ENCODE assay signal across 21 cellular contexts in the genomic region with DNA sequence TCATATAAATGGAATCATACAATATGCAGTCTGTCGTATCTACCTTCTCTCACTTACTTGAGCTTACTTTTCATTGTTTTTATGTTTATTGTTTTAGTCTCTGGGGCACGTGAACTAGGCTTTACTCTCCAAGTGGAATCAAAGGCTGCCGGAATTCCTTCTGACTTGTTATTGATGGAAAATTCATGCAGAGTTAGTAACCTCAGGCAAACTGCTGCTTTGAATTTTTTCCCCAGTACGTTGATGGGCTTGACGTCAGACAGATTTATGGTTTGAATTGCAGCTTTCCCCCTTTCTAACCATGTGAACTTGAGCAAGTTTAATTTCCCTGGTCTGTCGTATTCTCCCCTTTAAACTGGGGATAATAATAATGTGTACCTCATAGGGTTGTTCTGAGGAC.
DNase-seq lines count a peak whose midpoint lies in the region; ATAC-seq and TF ChIP-seq lines count a peak whose summit lies in the region.
"Had no signal": no experiment of that assay in that cellular context is flagged by ENCODE, and none has a peak within 500 bp of the region (broad histone marks: within the 10 kb centered on the region; RNA-seq: fewer than 3 reads in every experiment).

No MANE protein-coding gene starts in this region.

- intact Hi-C loops in CD8-positive, alpha-beta T cell (cut with DNase I, micrococcal nuclease) = no loop called here

- H3K36me3 ChIP-seq in subcutaneous abdominal adipose tissue (ENCODE audit: control insufficient read depth in 5 of 5, insufficient read depth in 5 of 5, low read length in 5 of 5) = no peaks in the 10 kb centered on the region
- H3K36me3 ChIP-seq in CD8-positive, alpha-beta T cell (ENCODE audit: insufficient read depth, low read length) = no peaks in the 10 kb centered on the region
- H3K36me3 ChIP-seq: gastrocnemius medialis had no signal

- POLR2A ChIA-PET in CD8-positive, alpha-beta T cell (lab: Charles Lee) = no interaction called here

- no peak overlapping the region for H3K9ac ChIP-seq in subcutaneous abdominal adipose tissue (ENCODE audit: low read length in 5 of 5)

- no peak overlapping the region for H3K4me3 ChIP-seq in subcutaneous abdominal adipose tissue (ENCODE audit: low read depth in 1 of 5, low read length in 5 of 5)
- no peak overlapping the region for H3K4me3 ChIP-seq in CD8-positive, alpha-beta T cell (ENCODE audit: low read depth, low read length)
- H3K4me3 ChIP-seq: dorsolateral prefrontal cortex, gastrocnemius medialis, testis had no signal

- H3K27me3 Mint-ChIP-seq in activated T-helper 17 cell treated with anti-CD3 and anti-CD28 coated beads, Interleukin-2, amount 50 U/mL, for 72 hours = no peaks in the 10 kb centered on the region
- H3K27me3 Mint-ChIP-seq in CD8-positive, alpha-beta T cell (ENCODE audit: low read depth) = no peaks in the 10 kb centered on the region
- H3K27me3 Mint-ChIP-seq: activated CD4-positive, alpha-beta T cell treated with anti-CD3 and anti-CD28 coated beads, Interleukin-2, amount 10 ng/mL, durations not matched to agents 7 days and 5 days; CD4-positive, alpha-beta memory T cell had no signal

- DNase-seq in dermis blood vessel endothelial cell (peak; percentile 64), lung microvascular endothelial cell (ENCODE audit: low read depth in 2 of 2) (peak; percentile 24 to 96), germinal center (ENCODE audit: low spot score) (no peak), GM10266 (ENCODE audit: extremely low spot score) (no peak)
- no peak for DNase-seq in CD8-positive, alpha-beta T cell
- DNase-seq: activated CD4-positive, alpha-beta T cell treated with anti-CD3 and anti-CD28 coated beads, Interleukin-2, amount 10 ng/mL, durations not matched to agents 7 days and 5 days; activated effector memory CD4-positive, alpha-beta T cell treated with Interleukin-2 at 50 U/mL for 16 hours; CD4-positive, alpha-beta memory T cell; dorsolateral prefrontal cortex; gastrocnemius medialis; HCEC 1CT; KG1; mesendoderm; natural killer cell; NCI-H2171 treated with DMSO at 0.1 percent for 48 hours; stimulated activated CD4-positive, alpha-beta T cell treated with anti-CD3 and anti-CD28 coated beads, Interleukin-1b, Interleukin-23, amount 100 ng/mL, for 48 hours; testis had no signal

- H3K4me1 Mint-ChIP-seq in activated T-helper 17 cell treated with anti-CD3 and anti-CD28 coated beads, Interleukin-2, amount 50 U/mL, for 72 hours = no peaks in the 10 kb centered on the region
- H3K4me1 Mint-ChIP-seq in CD8-positive, alpha-beta T cell (ENCODE audit: low read depth) = no peaks in the 10 kb centered on the region
- H3K4me1 Mint-ChIP-seq: CD4-positive, alpha-beta memory T cell; natural killer cell; stimulated activated effector memory CD8-positive, alpha-beta T cell treated with anti-CD3 and anti-CD28 coated beads, Interleukin-12 subunit alpha, Interleukin-12 subunit beta, amount 100 ng/mL, for 72 hours had no signal

- H3K4me1 ChIP-seq in subcutaneous abdominal adipose tissue (ENCODE audit: control insufficient read depth in 5 of 5, insufficient read depth in 5 of 5, low read length in 5 of 5) = peaks cover 0 to 4% (median 0%) of the 10 kb centered on the region in 5 donors
- no peaks in the 10 kb centered on the region for H3K4me1 ChIP-seq in CD8-positive, alpha-beta T cell (ENCODE audit: insufficient read depth, low read length)

- no peak for ATAC-seq in activated T-helper 17 cell treated with anti-CD3 and anti-CD28 coated beads, Interleukin-2, amount 50 U/mL, for 72 hours (replicated peaks)
- ATAC-seq in CD8-positive, alpha-beta T cell = no peak
- ATAC-seq: gastrocnemius medialis; natural killer cell; stimulated activated effector memory CD8-positive, alpha-beta T cell treated with anti-CD3 and anti-CD28 coated beads, Interleukin-12 subunit alpha, Interleukin-12 subunit beta, amount 100 ng/mL, for 72 hours had no signal

- CTCF ChIA-PET in CD8-positive, alpha-beta T cell (lab: Charles Lee) = interaction anchor here (1.2 kb wide), 1 partner anchor 10 kb away, joined by 3 read pairs; no protein-coding TSS in a partner anchor

- H3K9me3 ChIP-seq in subcutaneous abdominal adipose tissue (ENCODE audit: control insufficient read depth in 5 of 5, low read length in 5 of 5) = peaks cover 0 to 3% (median 0%) of the 10 kb centered on the region in 5 donors
- H3K9me3 ChIP-seq in CD8-positive, alpha-beta T cell (ENCODE audit: low read length) = no peaks in the 10 kb centered on the region
- H3K9me3 ChIP-seq: gastrocnemius medialis, testis had no signal

- TF ChIP-seq CTCF in VCaP (conservative IDR thresholded peaks at IDR 0.05) (no peak), GM10266 (IDR thresholded peaks at IDR 0.05; ENCODE audit: control insufficient read depth, insufficient read depth, low read depth, missing control alignments) (no peak)
- no peak for TF ChIP-seq CTCF in CD8-positive, alpha-beta T cell (IDR thresholded peaks at IDR 0.05)

- no peaks in the 10 kb centered on the region for H3K36me3 Mint-ChIP-seq in activated T-helper 17 cell treated with anti-CD3 and anti-CD28 coated beads, Interleukin-2, amount 50 U/mL, for 72 hours (ENCODE audit: low read depth)
- H3K36me3 Mint-ChIP-seq in CD8-positive, alpha-beta T cell = no peaks in the 10 kb centered on the region
- H3K36me3 Mint-ChIP-seq: CD4-positive, alpha-beta memory T cell; natural killer cell; stimulated activated effector memory CD8-positive, alpha-beta T cell treated with anti-CD3 and anti-CD28 coated beads, Interleukin-12 subunit alpha, Interleukin-12 subunit beta, amount 100 ng/mL, for 72 hours had no signal

- H3K9me3 Mint-ChIP-seq in activated T-helper 17 cell treated with anti-CD3 and anti-CD28 coated beads, Interleukin-2, amount 50 U/mL, for 72 hours = no peaks in the 10 kb centered on the region
- no peaks in the 10 kb centered on the region for H3K9me3 Mint-ChIP-seq in CD8-positive, alpha-beta T cell
- H3K9me3 Mint-ChIP-seq: activated CD4-positive, alpha-beta T cell treated with anti-CD3 and anti-CD28 coated beads, Interleukin-2, amount 10 ng/mL, durations not matched to agents 7 days and 5 days; CD4-positive, alpha-beta memory T cell; natural killer cell; stimulated activated effector memory CD8-positive, alpha-beta T cell treated with anti-CD3 and anti-CD28 coated beads, Interleukin-12 subunit alpha, Interleukin-12 subunit beta, amount 100 ng/mL, for 72 hours had no signal

- H3K27me3 ChIP-seq in subcutaneous abdominal adipose tissue (ENCODE audit: control insufficient read depth in 5 of 5, insufficient read depth in 4 of 5, low read length in 5 of 5) = no peaks in the 10 kb centered on the region
- H3K27me3 ChIP-seq in CD8-positive, alpha-beta T cell (ENCODE audit: insufficient read depth, low read length) = no peaks in the 10 kb centered on the region
- H3K27me3 ChIP-seq: dorsolateral prefrontal cortex, gastrocnemius medialis, testis had no signal

- H3K27ac Mint-ChIP-seq in activated T-helper 17 cell treated with anti-CD3 and anti-CD28 coated beads, Interleukin-2, amount 50 U/mL, for 72 hours = no peak overlapping the region
- no peak overlapping the region for H3K27ac Mint-ChIP-seq in CD8-positive, alpha-beta T cell
- H3K27ac Mint-ChIP-seq: activated CD4-positive, alpha-beta T cell treated with anti-CD3 and anti-CD28 coated beads, Interleukin-2, amount 10 ng/mL, durations not matched to agents 7 days and 5 days; natural killer cell; stimulated activated effector memory CD8-positive, alpha-beta T cell treated with anti-CD3 and anti-CD28 coated beads, Interleukin-12 subunit alpha, Interleukin-12 subunit beta, amount 100 ng/mL, for 72 hours had no signal

- no peak overlapping the region for H3K4me3 Mint-ChIP-seq in activated T-helper 17 cell treated with anti-CD3 and anti-CD28 coated beads, Interleukin-2, amount 50 U/mL, for 72 hours
- no peak overlapping the region for H3K4me3 Mint-ChIP-seq in CD8-positive, alpha-beta T cell
- H3K4me3 Mint-ChIP-seq: activated CD4-positive, alpha-beta T cell treated with anti-CD3 and anti-CD28 coated beads, Interleukin-2, amount 10 ng/mL, durations not matched to agents 7 days and 5 days; CD4-positive, alpha-beta memory T cell; natural killer cell; stimulated activated effector memory CD8-positive, alpha-beta T cell treated with anti-CD3 and anti-CD28 coated beads, Interleukin-12 subunit alpha, Interleukin-12 subunit beta, amount 100 ng/mL, for 72 hours had no signal

- H3K27ac ChIP-seq in VCaP (peak overlapping the region; percentile 67), subcutaneous abdominal adipose tissue (ENCODE audit: low read depth, low read length) (peak overlapping the region; percentile 2)
- H3K27ac ChIP-seq in CD8-positive, alpha-beta T cell (ENCODE audit: low read depth, low read length) = no peak overlapping the region
- H3K27ac ChIP-seq: gastrocnemius medialis, testis had no signal

Comparison
In these comparisons a context has a peak if more than half of its experiments do, and no peak if none do; other contexts are left out.
1. DNase-seq: peak in dermis blood vessel endothelial cell (single experiment) and lung microvascular endothelial cell (2 of 2); none in germinal center (single experiment), CD8-positive, alpha-beta T cell (0 of 7) and GM10266 (single experiment).